ENCODE assay signal across 8 cellular contexts in the genomic region with DNA sequence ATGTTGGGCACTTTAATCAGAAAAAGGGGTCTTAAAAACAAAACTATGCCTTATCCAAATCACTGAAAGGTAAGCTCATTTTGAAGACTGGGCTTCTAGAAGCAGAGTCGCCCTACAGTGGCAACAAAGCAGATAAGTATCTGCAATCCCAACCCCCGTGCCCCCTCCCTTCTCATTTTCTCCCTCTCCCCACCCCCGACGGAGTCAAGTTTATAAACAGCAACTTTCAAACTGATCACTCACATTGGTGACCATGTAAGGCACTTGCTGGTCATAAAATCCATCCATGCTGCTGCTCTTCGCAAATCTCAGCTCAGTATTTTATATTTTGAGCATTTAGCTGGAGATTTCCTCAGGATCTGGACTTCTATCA. TPM values are rescaled to one million over a fixed set of nuclear protein-coding genes. Genes with fewer than 3 reads are reported as not detected.
DNase-seq lines count a peak whose midpoint lies in the region; ATAC-seq, FAIRE-seq and TF ChIP-seq lines count a peak whose summit lies in the region.

No MANE protein-coding gene starts in this region.

- dilution Hi-C loops in keratinocyte (cut with MboI; ENCODE audit: extremely low pct_ligation_motif_present, low sequenced_read_pairs): no loop called here

- no peaks in the 10 kb centered on the region for H3K27me3 ChIP-seq in keratinocyte (ENCODE audit: control insufficient read depth, extremely low read depth, insufficient read depth, low read length)
- no peaks in the 10 kb centered on the region for H3K27me3 ChIP-seq in upper lobe of left lung

- H3K9me3 ChIP-seq in keratinocyte (ENCODE audit: control insufficient read depth, low read depth, low read length): no peaks in the 10 kb centered on the region
- no peaks in the 10 kb centered on the region for H3K9me3 ChIP-seq in upper lobe of left lung

- no peak for TF ChIP-seq POLR2A in upper lobe of left lung (IDR thresholded peaks at IDR 0.05)

- no peaks in the 10 kb centered on the region for H3K9me1 ChIP-seq in keratinocyte (ENCODE audit: control insufficient read depth, extremely low read depth, insufficient read depth, low read length)

- no peak for FAIRE-seq in keratinocyte (lab: Jason Lieb, UNC)

- H4K20me1 ChIP-seq in keratinocyte (ENCODE audit: control insufficient read depth, extremely low read depth, insufficient read depth, low read length): no peaks in the 10 kb centered on the region

- peak overlapping the region; percentile 91 for H2AFZ ChIP-seq in keratinocyte (ENCODE audit: control insufficient read depth, low read length)

- peak overlapping the region; percentile 73 for H3K9ac ChIP-seq in keratinocyte (ENCODE audit: control insufficient read depth, extremely low read depth, insufficient read depth, low read length)

- H3K4me1 ChIP-seq in keratinocyte (ENCODE audit: control insufficient read depth, extremely low read depth, insufficient read depth, low read length) (peaks cover 13% of the 10 kb centered on the region), upper lobe of left lung (peaks cover 0 to 5% (median 4%) of the 10 kb centered on the region in 4 donors)

- H3K36me3 ChIP-seq in keratinocyte (ENCODE audit: control insufficient read depth in 2 of 2, extremely low read depth in 1 of 2, insufficient read depth in 2 of 2, low read length in 2 of 2) (no peaks in the 10 kb centered on the region), upper lobe of left lung (no peaks in the 10 kb centered on the region)

- TF ChIP-seq EP300 in upper lobe of left lung (IDR thresholded peaks at IDR 0.05): no peak

- H3K27ac ChIP-seq in keratinocyte (ENCODE audit: control insufficient read depth, insufficient read depth, low read length): peak overlapping the region; percentile 5
- H3K27ac ChIP-seq in upper lobe of left lung: peak overlapping the region; percentile 81 to 89 (median 86)

- ATAC-seq in upper lobe of left lung (ENCODE audit: low FRiP score in 2 of 2) (no peak), HG03175 (IDR thresholded peaks at IDR 0.05; ENCODE audit: unreplicated experiment) (no peak), GM19023 (IDR thresholded peaks at IDR 0.05; ENCODE audit: unreplicated experiment) (no peak)

- WGBS in upper lobe of left lung, 2 donors: 0 to 6% methylated on average over 5 of the region's 5 CpGs

- H3K79me2 ChIP-seq in keratinocyte (ENCODE audit: control insufficient read depth, insufficient read depth, low read length): no peaks in the 10 kb centered on the region

- peak overlapping the region; percentile 98 for H3K4me2 ChIP-seq in keratinocyte (ENCODE audit: control insufficient read depth, extremely low read depth, insufficient read depth, low read depth, low read length)

- peak overlapping the region; percentile 55 to 94 (median 89) for H3K4me3 ChIP-seq in keratinocyte (ENCODE audit: control insufficient read depth in 2 of 3, extremely low read depth in 1 of 3, insufficient read depth in 2 of 3, low read depth in 1 of 3, low read length in 3 of 3)
- peak overlapping the region; percentile 2 to 64 (median 56) for H3K4me3 ChIP-seq in upper lobe of left lung

- TF ChIP-seq CTCF in keratinocyte (optimal IDR thresholded peaks at IDR 0.05 in 1 of 3, IDR thresholded peaks at IDR 0.05 in 1 of 3, conservative IDR thresholded peaks at IDR 0.05 in 1 of 3; ENCODE audit: extremely low read depth in 1 of 3, insufficient read depth in 2 of 3, low read length in 3 of 3) (peak in 1 of 3 experiments; percentile 20), upper lobe of left lung (IDR thresholded peaks at IDR 0.05) (no peak)

- DNase-seq in NCI-H510A treated with DMSO at 0.1 percent for 48 hours (lab: John Stamatoyannopoulos, UW) (peak; percentile 31), NCI-H510A (lab: John Stamatoyannopoulos, UW) (no peak), amniotic epithelial cell (ENCODE audit: low read depth) (peak; percentile 13), keratinocyte (ENCODE audit: low read depth, low spot score) (no peak), upper lobe of left lung (peak in 1 of 2 donors; percentile 37), retina (no peak)

RNA-seq across cellular contexts. Expression of a gene that starts 0.7 kb away (rescaled TPM):
- 2.1 to 6.5 TPM (median 5.0 TPM) in 3 replicates for polyA plus RNA-seq in keratinocyte
- polyA plus RNA-seq in keratinocyte (2011; ENCODE audit: low read depth): not detected
- 2.3 and 3.2 TPM in 2 replicates for polyA plus RNA-seq in keratinocyte (2011; cell fraction: cytosol; rRNA removed)
- polyA plus RNA-seq in keratinocyte (2011; cell fraction: nucleus; rRNA removed): 3.5 and 3.6 TPM in 2 replicates
- polyA plus RNA-seq in keratinocyte (2012; ENCODE audit: low replicate concordance): 0.06 and 3.0 TPM in 2 replicates
- polyA minus RNA-seq in keratinocyte: 2.6 to 7.8 TPM (median 5.4 TPM) in 3 replicates
- 4.8 TPM for polyA minus RNA-seq in keratinocyte (2011; cell fraction: cytosol; rRNA and poly(A)+ RNA removed)
- polyA minus RNA-seq in keratinocyte (2011; cell fraction: nucleus; rRNA and poly(A)+ RNA removed): 0.42 and 2.9 TPM in 2 replicates
- 10 to 100 TPM; 33.2 to 74.6 (median 50.2) TPM for total RNA-seq in upper lobe of left lung

Comparison
In these comparisons a context has a peak if more than half of its experiments do, and no peak if none do; other contexts are left out.
1. DNase-seq: peak in NCI-H510A treated with DMSO at 0.1 percent for 48 hours (single experiment) and amniotic epithelial cell (single experiment); none in NCI-H510A (single experiment), keratinocyte (single experiment) and retina (single experiment).